In genomic region chr16:27791404-27791719, GRCh38 we compare ENCODE assay signal across 17 cellular contexts.
"Had no signal": no experiment of that assay in that cellular context is flagged by ENCODE, and none has a peak within 500 bp of the region (broad histone marks: within the 10 kb centered on the region; RNA-seq: fewer than 3 reads in every experiment).

No MANE protein-coding gene starts in this region.

- ATAC-seq: HepG2, K562 had no signal

- H3K4me3 ChIP-seq: K562 had no signal

- H3K9me3 ChIP-seq: SK-N-SH had no signal

- DNase-seq: IMR-90, NCI-H1092, NCI-H1105 treated with DMSO at 0.1 percent for 48 hours, NCI-H1417 treated with DMSO at 0.1 percent for 48 hours, NCI-H146, NCI-H1694 treated with DMSO at 0.1 percent for 48 hours, NCI-H1930, NCI-H2081, NCI-H2107, NCI-H2227 treated with DMSO at 0.1 percent for 48 hours, NCI-H526 treated with DMSO at 0.1 percent for 48 hours, NCI-H748 treated with DMSO at 0.1 percent for 48 hours, RPMI8226, SHP77, SK-N-SH had no signal
